Comparison of ENCODE assay signal across 8 cellular contexts in the genomic region with DNA sequence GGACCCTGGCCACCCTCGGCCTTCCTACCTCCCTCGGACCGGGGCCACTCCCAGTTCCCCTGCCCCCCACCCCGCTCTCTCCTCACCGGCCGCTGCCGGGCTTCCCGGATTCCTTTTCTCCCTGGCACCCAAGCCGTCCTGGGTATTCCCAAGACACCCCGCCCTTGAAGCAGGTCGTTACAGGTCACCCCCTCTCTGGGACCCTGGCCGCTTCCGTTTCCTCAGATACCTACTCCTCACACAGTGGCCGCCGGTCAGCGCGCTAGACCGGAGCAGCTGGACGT. TPM values are rescaled to one million over a fixed set of nuclear protein-coding genes. Genes with fewer than 3 reads are reported as not detected.
A peak's percentile ranks its signal among the peaks of the same experiment; 100 is the strongest.
DNase-seq lines count a peak whose midpoint lies in the region; ATAC-seq, FAIRE-seq and TF ChIP-seq lines count a peak whose summit lies in the region.

No MANE protein-coding gene starts in this region.

- no peaks in the 10 kb centered on the region for H4K20me1 ChIP-seq in H1 (replicated peaks in 1 of 2; ENCODE audit: control insufficient read depth in 1 of 2, insufficient read depth in 2 of 2, low read length in 2 of 2)

- H3K4me1 Mint-ChIP-seq in nephron, result peaks cover 53% of the 10 kb centered on the region

- no peak overlapping the region; the same call in 1 of the 2 replicates for H3K27ac ChIP-seq in H1 (ENCODE audit: low read depth, low read length)

- H3K27me3 Mint-ChIP-seq in nephron (ENCODE audit: low read depth), result no peaks in the 10 kb centered on the region

- TF ChIP-seq EP300 in H1 (IDR thresholded peaks at IDR 0.05; ENCODE audit: borderline replicate concordance in 1 of 2, low read depth in 2 of 2, low read length in 2 of 2), result no peak

- peak overlapping the region; percentile 80 to 97 (median 88) for H3K4me3 ChIP-seq in H1 (ENCODE audit: extremely low read depth in 1 of 4, insufficient read depth in 2 of 4, low read depth in 3 of 4, low read length in 4 of 4)

- H4K91ac ChIP-seq in H1 (replicated peaks; ENCODE audit: insufficient read length, low read length), result no peak overlapping the region

- peak overlapping the region; percentile 14 for H3K4ac ChIP-seq in H1 (replicated peaks; ENCODE audit: insufficient read length, low read depth, low read length)

- FAIRE-seq in H1 (lab: Jason Lieb, UNC), result no peak

- H4K5ac ChIP-seq in H1 (ENCODE audit: insufficient read length, low read depth, low read length), result no peak overlapping the region

- peak overlapping the region; percentile 73 to 82 for H3K4me2 ChIP-seq in H1 (ENCODE audit: insufficient read depth in 1 of 2, low read depth in 2 of 2, low read length in 2 of 2)

- peak overlapping the region; percentile 76 for H4K8ac ChIP-seq in H1 (ENCODE audit: extremely low read depth, insufficient read depth, low read length)

- peaks cover 2% of the 10 kb centered on the region for H3K36me3 Mint-ChIP-seq in nephron (ENCODE audit: low read depth)

- no peak for TF ChIP-seq RAD21 in H1 (IDR thresholded peaks at IDR 0.05 in 1 of 2, conservative IDR thresholded peaks at IDR 0.05 in 1 of 2; ENCODE audit: low read depth in 2 of 2, low read length in 2 of 2)

- TF ChIP-seq CTCF in H1 (IDR thresholded peaks at IDR 0.05; ENCODE audit: control extremely low read depth in 1 of 3, insufficient read depth in 1 of 3, low read depth in 1 of 3, low read length in 3 of 3) (no peak), nephron (IDR thresholded peaks at IDR 0.05; ENCODE audit: unreplicated experiment in 3 of 3) (no peak)

- 0% methylated on average over 13 of the region's 19 CpGs; no CpG with 5 or more reads in 1 of the 2 experiments for WGBS in H1 (ENCODE audit: extremely low coverage in 1 of 2, insufficient coverage in 1 of 2, insufficient read length in 1 of 2, insufficient replicate concordance in 2 of 2, low coverage in 1 of 2, low lambda C conversion rate in 2 of 2, missing lambda C conversion rate in 1 of 2), 2 experiments

- peaks cover 0 to 7% (median 3%) of the 10 kb centered on the region in 4 experiments; a peak in 3 of 7 replicates for H3K4me1 ChIP-seq in H1 (replicated peaks in 1 of 4; ENCODE audit: control insufficient read depth in 3 of 4, insufficient read depth in 4 of 4, low read length in 3 of 4)

- 0 out of 2 replicates have a peak overlapping the region, but pooled peaks have one; percentile 66 for H3K18ac ChIP-seq in H1 (ENCODE audit: extremely low read depth, low read length)

- ATAC-seq in HG03159 (IDR thresholded peaks at IDR 0.05; ENCODE audit: unreplicated experiment), result no peak

- H3K14ac ChIP-seq in H1 (ENCODE audit: insufficient read length), result no peak overlapping the region

- no peak overlapping the region; the same call in 1 of the 2 replicates for H2BK5ac ChIP-seq in H1 (ENCODE audit: low read depth, low read length)

- DNase-seq in stimulated activated CD4-positive, alpha-beta T cell treated with anti-CD3 and anti-CD28 coated beads, Interleukin-2, amount 100 ng/mL, for 24 hours, result peak; percentile 13 to 24
- no peak for DNase-seq in stimulated activated CD4-positive, alpha-beta T cell treated with anti-CD3 and anti-CD28 coated beads, Interleukin-2, amount 100 ng/mL, for 48 hours
- DNase-seq in RKO (ENCODE audit: low spot score) (peak; percentile 39), H1 (ENCODE audit: low read depth in 1 of 2, low spot score in 2 of 2) (no peak), NCI-H187 treated with DMSO at 0.1 percent for 48 hours (lab: John Stamatoyannopoulos, UW) (no peak), KBM-7 (no peak)

- H2BK20ac ChIP-seq in H1 (ENCODE audit: low read length), result no peak overlapping the region

- no peaks in the 10 kb centered on the region for H3K9me3 ChIP-seq in H1 (ENCODE audit: insufficient read depth in 2 of 2, low read depth in 1 of 2, low read length in 1 of 2)

- no peak overlapping the region for H2AFZ ChIP-seq in H1 (ENCODE audit: low read length)

- no peaks in the 10 kb centered on the region for H3K36me3 ChIP-seq in H1 (ENCODE audit: control insufficient read depth in 2 of 4, insufficient read depth in 4 of 4, low read length in 3 of 4)

- peak overlapping the region; percentile 62 to 76 (median 66) for H3K9ac ChIP-seq in H1 (replicated peaks in 1 of 4; ENCODE audit: extremely low read depth in 1 of 4, low read depth in 3 of 4, low read length in 3 of 4)

- H2BK15ac ChIP-seq in H1 (ENCODE audit: low read length), result no peak overlapping the region

- in situ Hi-C loops in KBM-7 (cut with MboI; ENCODE audit: low pct_unique_long_range_greater_than_20kb, low sequenced_read_pairs), result no loop called here

- H2BK120ac ChIP-seq in H1 (replicated peaks; ENCODE audit: low read depth, low read length), result no peak overlapping the region

- H3K23ac ChIP-seq in H1 (ENCODE audit: insufficient read length), result no peak overlapping the region

- no peak overlapping the region for H3K56ac ChIP-seq in H1 (replicated peaks; ENCODE audit: insufficient read length, low read depth, low read length)

- peaks cover 2% of the 10 kb centered on the region; the same call in 1 of the 2 replicates for H3K79me1 ChIP-seq in H1 (ENCODE audit: low read depth, low read length)

- TF ChIP-seq POLR2A in H1 (IDR thresholded peaks at IDR 0.05; ENCODE audit: control extremely low read depth in 1 of 2, low read depth in 2 of 2, low read length in 2 of 2), result no peak

- H2AK5ac ChIP-seq in H1 (ENCODE audit: low read depth, low read length), result no peak overlapping the region

- POLR2A ChIA-PET in H1 (lab: Charles Lee; ENCODE audit: partially characterized antibody), result interaction anchor here (1.0 to 1.8 kb wide), 8 partner anchors 9 to 328 kb away, joined by 3 to 5 read pairs (median 3); no protein-coding TSS in a partner anchor

- H3K27ac Mint-ChIP-seq in nephron, result peak overlapping the region; percentile 83 to 95 (median 93)

- CTCF ChIA-PET in H1 (lab: Charles Lee; ENCODE audit: partially characterized antibody), result interaction anchor here (1.0 to 1.1 kb wide), 2 partner anchors 10 to 155 kb away, joined by 3 read pairs; no protein-coding TSS in a partner anchor

- H3K27me3 ChIP-seq in H1 (replicated peaks in 1 of 4; ENCODE audit: control insufficient read depth in 3 of 4, extremely low read depth in 1 of 4, insufficient read depth in 3 of 4, low read length in 3 of 4), result no peaks in the 10 kb centered on the region

- no peak overlapping the region for H2BK12ac ChIP-seq in H1 (ENCODE audit: low read depth, low read length)

- H3K9me3 Mint-ChIP-seq in nephron, result no peaks in the 10 kb centered on the region

- peaks cover 5% of the 10 kb centered on the region for H3K23me2 ChIP-seq in H1 (ENCODE audit: low read depth, low read length)

- peak overlapping the region; percentile 92 to 96 (median 93) for H3K4me3 Mint-ChIP-seq in nephron

- H3K79me2 ChIP-seq in H1 (ENCODE audit: control insufficient read depth in 1 of 2, insufficient read depth in 2 of 2, low read length in 2 of 2), result peaks cover 0 to 43% of the 10 kb centered on the region in 2 experiments; a peak in 3 of 4 replicates

TF ChIP-seq in H1, 55 proteins besides CTCF, POLR2A, EP300 and RAD21 (continues in another document):
- TF ChIP-seq KDM1A (IDR thresholded peaks at IDR 0.05; ENCODE audit: borderline replicate concordance, low read length) (no peak), ZNF274 (IDR thresholded peaks at IDR 0.05; ENCODE audit: borderline replicate concordance, extremely low read depth, low read length) (no peak), JUND (IDR thresholded peaks at IDR 0.05; ENCODE audit: low read length) (no peak), POU5F1 (IDR thresholded peaks at IDR 0.05; ENCODE audit: low read depth, low read length) (no peak), CBX8 (IDR thresholded peaks at IDR 0.05; ENCODE audit: borderline replicate concordance, low read depth, low read length) (no peak), SAP30 (IDR thresholded peaks at IDR 0.05; ENCODE audit: insufficient read depth, insufficient replicate concordance, low read length) (peak; percentile 17), JUN (IDR thresholded peaks at IDR 0.05; ENCODE audit: low read depth, low read length) (no peak), ASH2L (IDR thresholded peaks at IDR 0.05; ENCODE audit: low read length) (peak; percentile 68), BCL11A (IDR thresholded peaks at IDR 0.05; ENCODE audit: low read depth in 2 of 2, low read length in 2 of 2) (no peak), SIX5 (IDR thresholded peaks at IDR 0.05; ENCODE audit: low read depth, low read length) (no peak), CBX5 (IDR thresholded peaks at IDR 0.05; ENCODE audit: low read depth, low read length) (no peak), RXRA (IDR thresholded peaks at IDR 0.05; ENCODE audit: insufficient read depth, low read depth, low read length) (no peak), BACH1 (IDR thresholded peaks at IDR 0.05; ENCODE audit: low read length) (no peak), EGR1 (IDR thresholded peaks at IDR 0.05; ENCODE audit: borderline replicate concordance, low read depth, low read length) (no peak), YY1 (IDR thresholded peaks at IDR 0.05; ENCODE audit: low read depth, low read length) (no peak), TCF12 (IDR thresholded peaks at IDR 0.05; ENCODE audit: low read depth, low read length) (no peak), CHD1 (IDR thresholded peaks at IDR 0.05; ENCODE audit: low read depth, low read length) (no peak), RNF2 (IDR thresholded peaks at IDR 0.05; ENCODE audit: borderline replicate concordance, low read depth, low read length, missing control alignments, poor library complexity, severe bottlenecking) (no peak)

RNA-seq across cellular contexts. Expression of a gene that starts 0.5 kb away (rescaled TPM):
- total RNA-seq in H1 (2021; fragmentation: NEBNext Ultra II Directional; extraction: Animal tissue kit (Norgen Biotek cat#: 25700)), result 44.3 and 54.3 TPM in 2 replicates
- 78.1 and 88.3 TPM in 2 replicates for polyA plus RNA-seq in H1 (2011; rRNA removed)
- polyA plus RNA-seq in H1 (2011; cell fraction: cytosol; rRNA removed), result 58.1 TPM
- 121 TPM for polyA plus RNA-seq in H1 (2011; cell fraction: nucleus; rRNA removed)
- 31.8 to 40.4 TPM (median 38.1 TPM) in 4 replicates for polyA plus RNA-seq in H1 (2012, experiment 1 of 2)
- 7.8 TPM for polyA plus RNA-seq in H1 (2012, experiment 2 of 2)
- 46.7 TPM for polyA plus RNA-seq in H1 (2013, experiment 1 of 2)
- polyA plus RNA-seq in H1 (2013, experiment 2 of 2), result 45.9 TPM
- polyA minus RNA-seq in H1 (2011; rRNA and poly(A)+ RNA removed), result 115 and 132 TPM in 2 replicates
- polyA minus RNA-seq in H1 (2011; cell fraction: cytosol; rRNA and poly(A)+ RNA removed), result 37.5 TPM
- polyA minus RNA-seq in H1 (2011; cell fraction: nucleus; rRNA and poly(A)+ RNA removed), result 91.3 TPM

RNA-seq across cellular contexts. Expression of a gene that starts 32.9 kb away (rescaled TPM):
- 31.6 and 34.4 TPM in 2 replicates for total RNA-seq in H1 (2021; fragmentation: NEBNext Ultra II Directional; extraction: Animal tissue kit (Norgen Biotek cat#: 25700))
- 27.2 and 36.3 TPM in 2 replicates for polyA plus RNA-seq in H1 (2011; rRNA removed)
- 27.5 TPM for polyA plus RNA-seq in H1 (2011; cell fraction: cytosol; rRNA removed)
- 28.0 TPM for polyA plus RNA-seq in H1 (2011; cell fraction: nucleus; rRNA removed)
- 24.3 to 27.5 TPM (median 25.4 TPM) in 4 replicates for polyA plus RNA-seq in H1 (2012, experiment 1 of 2)
- polyA plus RNA-seq in H1 (2012, experiment 2 of 2), result 24.0 TPM
- 16.0 TPM for polyA plus RNA-seq in H1 (2013, experiment 1 of 2)
- polyA plus RNA-seq in H1 (2013, experiment 2 of 2), result 16.0 TPM
- 21.3 and 24.6 TPM in 2 replicates for polyA minus RNA-seq in H1 (2011; rRNA and poly(A)+ RNA removed)
- polyA minus RNA-seq in H1 (2011; cell fraction: cytosol; rRNA and poly(A)+ RNA removed), result 29.1 TPM
- polyA minus RNA-seq in H1 (2011; cell fraction: nucleus; rRNA and poly(A)+ RNA removed), result 26.9 TPM

Comparison
In these comparisons a context has a peak if more than half of its experiments do, and no peak if none do; other contexts are left out.
1. DNase-seq: peak in stimulated activated CD4-positive, alpha-beta T cell treated with anti-CD3 and anti-CD28 coated beads, Interleukin-2, amount 100 ng/mL, for 24 hours (2 of 2) and RKO (single experiment); none in stimulated activated CD4-positive, alpha-beta T cell treated with anti-CD3 and anti-CD28 coated beads, Interleukin-2, amount 100 ng/mL, for 48 hours (0 of 2), H1 (0 of 2), NCI-H187 treated with DMSO at 0.1 percent for 48 hours (single experiment) and KBM-7 (single experiment).